Comparison of ENCODE assay signal across 19 cellular contexts in the genomic region with DNA sequence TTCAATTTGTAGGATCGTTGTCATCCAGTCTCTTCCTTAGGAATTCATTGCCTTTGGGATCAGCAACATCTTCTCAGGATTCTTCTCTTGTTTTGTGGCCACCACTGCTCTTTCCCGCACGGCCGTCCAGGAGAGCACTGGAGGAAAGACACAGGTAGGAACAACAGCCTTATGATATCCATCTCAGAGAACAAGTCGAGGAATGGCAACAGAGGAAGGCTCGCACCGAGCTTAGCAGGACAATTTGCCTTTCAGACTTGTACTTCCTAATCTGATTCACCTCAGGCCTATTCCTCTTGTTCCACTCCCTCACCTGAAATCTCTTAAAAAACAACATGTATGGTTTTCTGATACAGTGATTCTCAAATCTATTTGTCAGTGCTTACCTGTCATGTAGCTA. TPM values are rescaled to one million over a fixed set of nuclear protein-coding genes. Genes with fewer than 3 reads are reported as not detected.
DNase-seq lines count a peak whose midpoint lies in the region; ATAC-seq, FAIRE-seq and TF ChIP-seq lines count a peak whose summit lies in the region.
"Had no signal": no experiment of that assay in that cellular context is flagged by ENCODE, and none has a peak within 500 bp of the region (broad histone marks: within the 10 kb centered on the region; RNA-seq: fewer than 3 reads in every experiment).

No MANE protein-coding gene starts in this region.

- no peak overlapping the region for H3K23ac ChIP-seq in H1 (ENCODE audit: insufficient read length)

- TF ChIP-seq RAD21 in H1 (IDR thresholded peaks at IDR 0.05 in 1 of 2, conservative IDR thresholded peaks at IDR 0.05 in 1 of 2; ENCODE audit: low read depth in 2 of 2, low read length in 2 of 2): no peak

- CTCF ChIA-PET in H1 (lab: Charles Lee; ENCODE audit: partially characterized antibody): no interaction called here

- no peaks in the 10 kb centered on the region; the same call in 1 of the 2 replicates for H3K23me2 ChIP-seq in H1 (ENCODE audit: low read depth, low read length)

- H4K91ac ChIP-seq in H1 (replicated peaks; ENCODE audit: insufficient read length, low read length): no peak overlapping the region

- no peak for FAIRE-seq in H1 (lab: Jason Lieb, UNC)
- FAIRE-seq: H54, HTR-8/SVneo had no signal

- no peak for TF ChIP-seq CTCF in breast epithelium (IDR thresholded peaks at IDR 0.05)
- no peak for TF ChIP-seq CTCF in H1 (IDR thresholded peaks at IDR 0.05; ENCODE audit: control extremely low read depth in 1 of 3, insufficient read depth in 1 of 3, low read depth in 1 of 3, low read length in 3 of 3)
- no peak for TF ChIP-seq CTCF in GM10266 (IDR thresholded peaks at IDR 0.05; ENCODE audit: control insufficient read depth, insufficient read depth, low read depth, missing control alignments)

- no peak overlapping the region; a peak in 1 of 4 replicates for H3K4me2 ChIP-seq in H1 (ENCODE audit: insufficient read depth in 1 of 2, low read depth in 2 of 2, low read length in 2 of 2)
- H3K4me2 ChIP-seq: BLaER1 had no signal

- in situ Hi-C loops in T47D (cut with HindIII; ENCODE audit: low pct_unique_long_range_greater_than_20kb, low sequenced_read_pairs): no loop called here

- no peak overlapping the region for H2AK5ac ChIP-seq in H1 (ENCODE audit: low read depth, low read length)

- H2BK120ac ChIP-seq in H1 (replicated peaks; ENCODE audit: low read depth, low read length): no peak overlapping the region

- no peaks in the 10 kb centered on the region for H3K79me2 ChIP-seq in H1 (ENCODE audit: control insufficient read depth in 1 of 2, insufficient read depth in 2 of 2, low read length in 2 of 2)

- no peak overlapping the region for H3K56ac ChIP-seq in H1 (replicated peaks; ENCODE audit: insufficient read length, low read depth, low read length)

- peak overlapping the region in 1 of 2 donors; percentile 10 for H3K27ac ChIP-seq in breast epithelium
- no peak overlapping the region for H3K27ac ChIP-seq in H1 (ENCODE audit: low read depth, low read length)
- peak overlapping the region; percentile 84 for H3K27ac ChIP-seq in iPS DF 6.9 (ENCODE audit: low read length)
- H3K27ac ChIP-seq: BLaER1 had no signal

- H3K14ac ChIP-seq in H1 (ENCODE audit: insufficient read length): no peak overlapping the region

- no peak overlapping the region for H3K9ac ChIP-seq in H1 (replicated peaks in 1 of 4; ENCODE audit: extremely low read depth in 1 of 4, low read depth in 3 of 4, low read length in 3 of 4)
- H3K9ac ChIP-seq: BLaER1 had no signal

- 0 out of 2 replicates have a peak overlapping the region, but pooled peaks have one; percentile 76 for H2AFZ ChIP-seq in H1 (ENCODE audit: low read length)

- no peaks in the 10 kb centered on the region for H3K27me3 ChIP-seq in breast epithelium
- no peaks in the 10 kb centered on the region for H3K27me3 ChIP-seq in H1 (replicated peaks in 1 of 4; ENCODE audit: control insufficient read depth in 3 of 4, extremely low read depth in 1 of 4, insufficient read depth in 3 of 4, low read length in 3 of 4)
- no peaks in the 10 kb centered on the region for H3K27me3 ChIP-seq in iPS DF 6.9 (ENCODE audit: control insufficient read depth, insufficient read depth, low read length)
- H3K27me3 ChIP-seq: BLaER1 had no signal

- H2BK5ac ChIP-seq in H1 (ENCODE audit: low read depth, low read length): no peak overlapping the region

- H2BK20ac ChIP-seq in H1 (ENCODE audit: low read length): no peak overlapping the region

- no peak for ATAC-seq in GM19467 (IDR thresholded peaks at IDR 0.05; ENCODE audit: unreplicated experiment)
- ATAC-seq in SK-N-SH treated with all-trans-retinoic acid at 6 μM for 48 hours: no peak
- ATAC-seq: HCT116 had no signal

- no peaks in the 10 kb centered on the region for H4K20me1 ChIP-seq in H1 (replicated peaks in 1 of 2; ENCODE audit: control insufficient read depth in 1 of 2, insufficient read depth in 2 of 2, low read length in 2 of 2)
- H4K20me1 ChIP-seq: BLaER1 had no signal

- WGBS in H1 (ENCODE audit: extremely low coverage in 1 of 2, insufficient coverage in 1 of 2, insufficient read length in 1 of 2, insufficient replicate concordance in 2 of 2, low coverage in 1 of 2, low lambda C conversion rate in 2 of 2, missing lambda C conversion rate in 1 of 2), 2 experiments: 97% methylated on average over 7 of the region's 7 CpGs; no CpG with 5 or more reads in 1 of the 2 experiments
- WGBS in iPS DF 6.9 (ENCODE audit: insufficient coverage, insufficient read length): no CpG with 5 or more reads among the region's 7 CpGs

- no peak overlapping the region for H2BK12ac ChIP-seq in H1 (ENCODE audit: low read depth, low read length)

- no peak overlapping the region for H2BK15ac ChIP-seq in H1 (ENCODE audit: low read length)

- H4K8ac ChIP-seq in H1 (ENCODE audit: extremely low read depth, insufficient read depth, low read length): no peak overlapping the region

- no peaks in the 10 kb centered on the region for H3K9me3 ChIP-seq in breast epithelium
- no peaks in the 10 kb centered on the region for H3K9me3 ChIP-seq in H1 (ENCODE audit: insufficient read depth in 2 of 2, low read depth in 1 of 2, low read length in 1 of 2)
- H3K9me3 ChIP-seq in iPS DF 6.9 (ENCODE audit: control insufficient read depth, insufficient read depth, low read length): no peaks in the 10 kb centered on the region
- H3K9me3 ChIP-seq: BLaER1 had no signal

- DNase-seq in T47D (ENCODE audit: low read depth in 1 of 2, low spot score in 1 of 2): peak; percentile 4 to 33
- DNase-seq in breast epithelium (ENCODE audit: low spot score in 2 of 2): no peak
- DNase-seq in H1 (ENCODE audit: low read depth in 1 of 2, low spot score in 2 of 2): no peak
- DNase-seq in iPS DF 6.9 (ENCODE audit: low read depth, low spot score): no peak
- no peak for DNase-seq in NCI-H1930 (lab: John Stamatoyannopoulos, UW)
- no peak for DNase-seq in GM10266 (ENCODE audit: extremely low spot score)
- DNase-seq: 8988T; CD4-positive, alpha-beta memory T cell; DMS153; DMS79; GDM1 had no signal

- H3K18ac ChIP-seq in H1 (ENCODE audit: extremely low read depth, low read length): no peak overlapping the region

- POLR2A ChIA-PET in H1 (lab: Charles Lee; ENCODE audit: partially characterized antibody): interaction anchor here (1.8 kb wide), 1 partner anchor 29 kb away, joined by 5 read pairs; no protein-coding TSS in a partner anchor

- H3K79me1 ChIP-seq in H1 (ENCODE audit: low read depth, low read length): no peaks in the 10 kb centered on the region

- intact Hi-C loops in breast epithelium (cut with DNase I; ENCODE audit: low total_unique reads): no loop called here

- TF ChIP-seq POLR2A in breast epithelium (IDR thresholded peaks at IDR 0.05) (no peak), H1 (IDR thresholded peaks at IDR 0.05; ENCODE audit: control extremely low read depth in 1 of 2, low read depth in 2 of 2, low read length in 2 of 2) (no peak)

- H3K36me3 ChIP-seq in breast epithelium: no peaks in the 10 kb centered on the region
- no peaks in the 10 kb centered on the region for H3K36me3 ChIP-seq in H1 (ENCODE audit: control insufficient read depth in 2 of 4, insufficient read depth in 4 of 4, low read length in 3 of 4)
- H3K36me3 ChIP-seq in iPS DF 6.9 (ENCODE audit: control insufficient read depth, insufficient read depth, low read length): no peaks in the 10 kb centered on the region
- H3K36me3 ChIP-seq: BLaER1 had no signal

- H3K4me1 ChIP-seq in breast epithelium: no peaks in the 10 kb centered on the region
- H3K4me1 ChIP-seq in H1 (replicated peaks in 1 of 4; ENCODE audit: control insufficient read depth in 3 of 4, insufficient read depth in 4 of 4, low read length in 3 of 4): peaks cover 0 to 3% (median 2%) of the 10 kb centered on the region in 4 experiments; a peak in 3 of 7 replicates
- H3K4me1 ChIP-seq in iPS DF 6.9 (ENCODE audit: control insufficient read depth, insufficient read depth, low read length): peaks cover 2% of the 10 kb centered on the region; the same call in 1 of the 2 replicates
- H3K4me1 ChIP-seq: BLaER1 had no signal

- no peak overlapping the region for H3K4ac ChIP-seq in H1 (replicated peaks; ENCODE audit: insufficient read length, low read depth, low read length)

- H3K4me3 ChIP-seq in breast epithelium: no peak overlapping the region
- no peak overlapping the region for H3K4me3 ChIP-seq in H1 (ENCODE audit: extremely low read depth in 1 of 4, insufficient read depth in 2 of 4, low read depth in 3 of 4, low read length in 4 of 4)
- H3K4me3 ChIP-seq in iPS DF 6.9 (ENCODE audit: low read length): no peak overlapping the region
- H3K4me3 ChIP-seq: BLaER1 had no signal

- no peak for TF ChIP-seq EP300 in H1 (IDR thresholded peaks at IDR 0.05; ENCODE audit: borderline replicate concordance in 1 of 2, low read depth in 2 of 2, low read length in 2 of 2)

- H4K5ac ChIP-seq in H1 (ENCODE audit: insufficient read length, low read depth, low read length): no peak overlapping the region

TF ChIP-seq in H1, 55 proteins besides CTCF, POLR2A, EP300 and RAD21 (continues in another document):
- no peak for TF ChIP-seq BCL11A (IDR thresholded peaks at IDR 0.05; ENCODE audit: low read depth in 2 of 2, low read length in 2 of 2)

TF ChIP-seq in SK-N-SH treated with all-trans-retinoic acid at 6 μM for 48 hours, 23 proteins besides CTCF, POLR2A, EP300 and RAD21 (continues in another document):
- TF ChIP-seq ZFP30 (CRISPR knock-in tag; IDR thresholded peaks at IDR 0.05) (no peak), ZNF70 (CRISPR knock-in tag; IDR thresholded peaks at IDR 0.05) (no peak), ZFP3 (CRISPR knock-in tag; IDR thresholded peaks at IDR 0.05) (no peak)

RNA-seq across cellular contexts. Expression of a gene that starts 29.5 kb away (rescaled TPM):
- 1 to 10 TPM in 1 of 3 donors, under 1 TPM in 2; 0.44 to 1.3 (median 0.48) TPM for total RNA-seq in breast epithelium
- 0.35 TPM in 1 of 2 replicates, not detected in the other for total RNA-seq in H1 (2021; fragmentation: NEBNext Ultra II Directional; extraction: Animal tissue kit (Norgen Biotek cat#: 25700))
- 0.11 TPM in 1 of 2 replicates, not detected in the other for polyA plus RNA-seq in H1 (2011; rRNA removed)
- not detected for polyA plus RNA-seq in H1 (2011; cell fraction: cytosol; rRNA removed)
- not detected for polyA plus RNA-seq in H1 (2011; cell fraction: nucleus; rRNA removed)
- polyA plus RNA-seq in H1 (2012, experiment 1 of 2): 0.03 TPM in 1 of 4 replicates, not detected in the others
- polyA plus RNA-seq in H1 (2012, experiment 2 of 2): not detected
- 0.04 TPM for polyA plus RNA-seq in H1 (2013, experiment 1 of 2)
- 0.13 TPM for polyA plus RNA-seq in H1 (2013, experiment 2 of 2)
- polyA minus RNA-seq in H1 (2011; rRNA and poly(A)+ RNA removed): 0.20 and 0.44 TPM in 2 replicates
- polyA minus RNA-seq in H1 (2011; cell fraction: cytosol; rRNA and poly(A)+ RNA removed): not detected
- polyA minus RNA-seq in H1 (2011; cell fraction: nucleus; rRNA and poly(A)+ RNA removed): 0.10 TPM
- total RNA-seq: A673; CD4-positive, alpha-beta memory T cell had no signal
- polyA plus RNA-seq: CD4-positive, alpha-beta memory T cell; IgD-negative memory B cell had no signal

RNA-seq across cellular contexts. Expression of a gene that starts 53.9 kb away (rescaled TPM):
- 10 to 100 TPM; 27.5 to 49.3 (median 30.4) TPM for total RNA-seq in breast epithelium
- total RNA-seq in H1 (2021; fragmentation: NEBNext Ultra II Directional; extraction: Animal tissue kit (Norgen Biotek cat#: 25700)): 31.9 and 34.0 TPM in 2 replicates
- 23.5 and 27.0 TPM in 2 replicates for polyA plus RNA-seq in H1 (2011; rRNA removed)
- 12.7 TPM for polyA plus RNA-seq in H1 (2011; cell fraction: cytosol; rRNA removed)
- polyA plus RNA-seq in H1 (2011; cell fraction: nucleus; rRNA removed): 18.9 TPM
- polyA plus RNA-seq in H1 (2012, experiment 1 of 2): 26.9 to 45.9 TPM (median 32.1 TPM) in 4 replicates
- 10.7 TPM for polyA plus RNA-seq in H1 (2012, experiment 2 of 2)
- 31.4 TPM for polyA plus RNA-seq in H1 (2013, experiment 1 of 2)
- 32.0 TPM for polyA plus RNA-seq in H1 (2013, experiment 2 of 2)
- 25.4 and 28.5 TPM in 2 replicates for polyA minus RNA-seq in H1 (2011; rRNA and poly(A)+ RNA removed)
- 30.8 TPM for polyA minus RNA-seq in H1 (2011; cell fraction: cytosol; rRNA and poly(A)+ RNA removed)
- polyA minus RNA-seq in H1 (2011; cell fraction: nucleus; rRNA and poly(A)+ RNA removed): 38.6 TPM

Comparison
In these comparisons a context has a peak if more than half of its experiments do, and no peak if none do; other contexts are left out.
1. DNase-seq: peak in T47D (2 of 2); none in breast epithelium (0 of 2), H1 (0 of 2), iPS DF 6.9 (single experiment), NCI-H1930 (0 of 2) and GM10266 (single experiment).